In genomic region chr22:48841881-48842582, GRCh38 we compare ENCODE assay signal across 2 cellular contexts.
A peak's percentile ranks its signal among the peaks of the same experiment; 100 is the strongest.
TF ChIP-seq lines count a peak whose summit lies in the region.

No MANE protein-coding gene starts in this region.

TF ChIP-seq in HepG2, 621 proteins besides CTCF, POLR2A, EP300 and RAD21:
- TF ChIP-seq KDM2A (CRISPR knock-in tag; IDR thresholded peaks at IDR 0.05; ENCODE audit: borderline replicate concordance, low read depth): no peak
- no peak for TF ChIP-seq SCMH1 (CRISPR knock-in tag; IDR thresholded peaks at IDR 0.05; ENCODE audit: borderline replicate concordance)
- no peak for TF ChIP-seq PAWR (CRISPR knock-in tag; IDR thresholded peaks at IDR 0.05; ENCODE audit: borderline replicate concordance)
- TF ChIP-seq ZBTB4 (CRISPR knock-in tag; IDR thresholded peaks at IDR 0.05; ENCODE audit: borderline replicate concordance): no peak
- TF ChIP-seq STAG1 (CRISPR knock-in tag; IDR thresholded peaks at IDR 0.05): peak; percentile 18; the same call in 1 of the 2 replicates
- no peak for TF ChIP-seq ZNF431 (CRISPR knock-in tag; IDR thresholded peaks at IDR 0.05; ENCODE audit: borderline replicate concordance, low read depth)

TF ChIP-seq in H1, 55 proteins besides CTCF, POLR2A, EP300 and RAD21:
- TF ChIP-seq HDAC2 (IDR thresholded peaks at IDR 0.05; ENCODE audit: borderline replicate concordance in 1 of 2, low read depth in 2 of 2, low read length in 2 of 2): no peak
- TF ChIP-seq TAF7 (optimal IDR thresholded peaks at IDR 0.05; ENCODE audit: borderline replicate concordance, low read depth, low read length): no peak
- no peak for TF ChIP-seq CBX8 (IDR thresholded peaks at IDR 0.05; ENCODE audit: borderline replicate concordance, low read depth, low read length)
- no peak for TF ChIP-seq SP1 (IDR thresholded peaks at IDR 0.05; ENCODE audit: low read depth, low read length)
- no peak for TF ChIP-seq CREB1 (IDR thresholded peaks at IDR 0.05)
